Comparison of ENCODE assay signal across 6 cellular contexts in genomic region chr3:181025204-181025603, GRCh38.
"Had no signal": no experiment of that assay in that cellular context is flagged by ENCODE, and none has a peak within 500 bp of the region (broad histone marks: within the 10 kb centered on the region; RNA-seq: fewer than 3 reads in every experiment).

No MANE protein-coding gene starts in this region.

- H3K4me3 ChIP-seq: K562 had no signal

- H3K27me3 Mint-ChIP-seq: IgD-negative memory B cell had no signal

- DNase-seq: IMR-90, KBM-7, KG1 had no signal

- H3K27ac ChIP-seq: HL-60 had no signal

- H3K4me1 Mint-ChIP-seq: IgD-negative memory B cell had no signal

- H3K27ac Mint-ChIP-seq: IgD-negative memory B cell had no signal
